In the genomic region with DNA sequence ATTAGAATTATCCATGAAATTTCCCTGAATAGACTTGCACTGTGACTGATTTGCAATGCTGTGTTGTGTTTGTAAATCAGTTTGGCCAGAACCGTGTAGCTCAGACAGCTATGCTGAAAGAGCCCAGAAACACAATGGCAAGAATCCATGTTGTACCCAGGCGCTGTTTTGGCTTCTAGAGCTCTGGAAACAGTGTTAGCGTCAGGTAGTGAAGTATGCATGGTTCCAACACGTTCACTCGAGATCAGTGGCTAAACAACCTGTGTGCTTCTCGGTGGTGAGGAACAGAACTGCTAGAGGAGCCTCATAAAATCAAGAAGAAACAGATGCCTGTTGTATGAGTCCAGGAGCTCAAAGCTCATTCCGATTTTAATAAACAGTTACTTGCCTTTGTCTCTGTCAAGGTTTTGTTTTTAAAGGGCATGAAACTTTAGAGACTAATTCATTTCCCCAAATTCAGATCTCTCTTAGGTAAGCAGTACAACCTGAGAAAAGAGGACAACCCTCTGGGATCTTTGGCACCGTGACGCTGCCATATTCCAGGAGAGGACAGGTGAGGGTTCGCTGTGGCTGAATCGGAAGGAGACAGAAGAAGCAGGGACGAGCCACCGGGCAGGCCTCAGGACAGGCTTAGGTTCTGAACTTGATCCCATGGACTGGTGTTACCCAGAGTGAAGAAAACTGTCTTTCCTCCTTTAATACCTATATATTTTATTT, we compare ENCODE assay signal across 8 cellular contexts. TPM values are rescaled to one million over a fixed set of nuclear protein-coding genes. Genes with fewer than 3 reads are reported as not detected.
DNase-seq lines count a peak whose midpoint lies in the region; ATAC-seq, FAIRE-seq and TF ChIP-seq lines count a peak whose summit lies in the region.

No MANE protein-coding gene starts in this region.

- peaks cover 11% of the 10 kb centered on the region for H3K4me1 ChIP-seq in CD8-positive, alpha-beta T cell (ENCODE audit: insufficient read depth, low read length)
- peaks cover 27% of the 10 kb centered on the region for H3K4me1 ChIP-seq in HUES6 (ENCODE audit: control insufficient read depth, insufficient read depth, low read length)
- H3K4me1 ChIP-seq in mucosa of rectum (ENCODE audit: control insufficient read depth in 2 of 2, insufficient read depth in 2 of 2, low read length in 2 of 2): peaks cover 8 to 12% of the 10 kb centered on the region in 2 donors
- peaks cover 0 to 7% of the 10 kb centered on the region in 2 donors for H3K4me1 ChIP-seq in ascending aorta

- no peaks in the 10 kb centered on the region for H3K36me3 ChIP-seq in CD8-positive, alpha-beta T cell (ENCODE audit: insufficient read depth, low read length)
- H3K36me3 ChIP-seq in HUES6 (ENCODE audit: control insufficient read depth, insufficient read depth, low read length) (peaks cover 13% of the 10 kb centered on the region), mucosa of rectum (ENCODE audit: control insufficient read depth in 2 of 2, insufficient read depth in 2 of 2, low read length in 2 of 2) (peaks cover 8% of the 10 kb centered on the region in 2 donors), ascending aorta (peaks cover 0 to 3% of the 10 kb centered on the region in 2 donors)

- intact Hi-C loops in CD8-positive, alpha-beta T cell (cut with DNase I, micrococcal nuclease): loop anchor here (1.0 to 10.0 kb wide), 6 partner anchors 43 to 462 kb away; partner anchors contain the start of genes DCAF17 (in 2 of the 2) and GORASP2 (in 2 of the 2)
- intact Hi-C loops in ascending aorta (cut with DNase I): loop anchor here (1.0 to 5.0 kb wide), 7 partner anchors 43 to 715 kb away; partner anchors contain the start of genes CYBRD1, DCAF17, DYNC1I2 and GORASP2

- no peak overlapping the region for H3K27ac Mint-ChIP-seq in CD8-positive, alpha-beta T cell
- peak overlapping the region; percentile 66 for H3K27ac Mint-ChIP-seq in activated naive CD8-positive, alpha-beta T cell treated with anti-CD3 and anti-CD28 coated beads for 36 hours

- POLR2A ChIA-PET in CD8-positive, alpha-beta T cell (lab: Charles Lee): interaction anchor here (0.6 to 2.6 kb wide), 7 partner anchors 11 to 444 kb away, joined by 4 to 9 read pairs (median 5); partner anchors contain the start of gene GORASP2

- H3K4me3 ChIP-seq in CD8-positive, alpha-beta T cell (ENCODE audit: low read depth, low read length): peak overlapping the region; percentile 75
- H3K4me3 ChIP-seq in HUES6 (ENCODE audit: low read depth, low read length) (peak overlapping the region; percentile 76; the same call in 1 of the 2 replicates), mucosa of rectum (ENCODE audit: low read length in 2 of 2) (peak overlapping the region; percentile 77 to 83), ascending aorta (peak overlapping the region in 1 of 2 donors; percentile 77)

- no peak for ATAC-seq in CD8-positive, alpha-beta T cell
- ATAC-seq in GM18511 (IDR thresholded peaks at IDR 0.05; ENCODE audit: unreplicated experiment): no peak

- no peak for TF ChIP-seq CTCF in CD8-positive, alpha-beta T cell (IDR thresholded peaks at IDR 0.05)
- TF ChIP-seq CTCF in ascending aorta (IDR thresholded peaks at IDR 0.05): no peak

- H3K9me3 ChIP-seq in CD8-positive, alpha-beta T cell (ENCODE audit: low read length): no peaks in the 10 kb centered on the region
- H3K9me3 ChIP-seq in HUES6 (ENCODE audit: control insufficient read depth, insufficient read depth, low read depth, low read length): no peaks in the 10 kb centered on the region
- no peaks in the 10 kb centered on the region for H3K9me3 ChIP-seq in mucosa of rectum (ENCODE audit: control insufficient read depth in 2 of 2, low read length in 2 of 2)
- H3K9me3 ChIP-seq in ascending aorta: no peaks in the 10 kb centered on the region

- H3K27me3 Mint-ChIP-seq in CD8-positive, alpha-beta T cell (ENCODE audit: low read depth): no peaks in the 10 kb centered on the region
- no peaks in the 10 kb centered on the region for H3K27me3 Mint-ChIP-seq in activated naive CD8-positive, alpha-beta T cell treated with anti-CD3 and anti-CD28 coated beads for 36 hours

- peaks cover 7% of the 10 kb centered on the region for H3K4me1 Mint-ChIP-seq in CD8-positive, alpha-beta T cell (ENCODE audit: low read depth)
- peaks cover 8% of the 10 kb centered on the region for H3K4me1 Mint-ChIP-seq in activated naive CD8-positive, alpha-beta T cell treated with anti-CD3 and anti-CD28 coated beads for 36 hours

- no peaks in the 10 kb centered on the region for H3K9me3 Mint-ChIP-seq in CD8-positive, alpha-beta T cell
- H3K9me3 Mint-ChIP-seq in activated naive CD8-positive, alpha-beta T cell treated with anti-CD3 and anti-CD28 coated beads for 36 hours: no peaks in the 10 kb centered on the region

- DNase-seq in CD8-positive, alpha-beta T cell: no peak
- DNase-seq in activated naive CD8-positive, alpha-beta T cell treated with anti-CD3 and anti-CD28 coated beads for 36 hours: no peak
- DNase-seq in urothelium cell line (ENCODE audit: low spot score): no peak
- DNase-seq in NOMO-1 treated with DMSO at 0.1 percent for 48 hours (lab: John Stamatoyannopoulos, UW; ENCODE audit: unreplicated experiment): no peak
- DNase-seq in ascending aorta (ENCODE audit: low spot score in 2 of 2): no peak

- H3K9ac ChIP-seq in HUES6 (ENCODE audit: low read length) (peak overlapping the region; percentile 68), mucosa of rectum (ENCODE audit: low read depth in 1 of 2, low read length in 2 of 2) (peak overlapping the region in 1 of 2 donors; percentile 85)

- H3K27ac ChIP-seq in CD8-positive, alpha-beta T cell (ENCODE audit: low read depth, low read length): no peak overlapping the region
- H3K27ac ChIP-seq in HUES6 (ENCODE audit: low read depth, low read length) (no peak overlapping the region), mucosa of rectum (ENCODE audit: low read depth in 2 of 2, low read length in 2 of 2) (no peak overlapping the region), ascending aorta (no peak overlapping the region)

- no peak for FAIRE-seq in urothelium cell line (lab: Jason Lieb, UNC)

- H3K27me3 ChIP-seq in CD8-positive, alpha-beta T cell (ENCODE audit: insufficient read depth, low read length): no peaks in the 10 kb centered on the region
- no peaks in the 10 kb centered on the region for H3K27me3 ChIP-seq in HUES6 (ENCODE audit: control insufficient read depth, insufficient read depth, low read length)
- no peaks in the 10 kb centered on the region for H3K27me3 ChIP-seq in mucosa of rectum (ENCODE audit: control insufficient read depth in 2 of 2, insufficient read depth in 2 of 2, low read length in 2 of 2)
- H3K27me3 ChIP-seq in ascending aorta: no peaks in the 10 kb centered on the region

- CTCF ChIA-PET in CD8-positive, alpha-beta T cell (lab: Charles Lee): interaction anchor here (0.5 to 4.1 kb wide), 28 partner anchors 10 to 449 kb away, joined by 3 to 49 read pairs (median 4); partner anchors contain the start of genes GORASP2 and TLK1

- peaks cover 6% of the 10 kb centered on the region for H3K36me3 Mint-ChIP-seq in CD8-positive, alpha-beta T cell
- H3K36me3 Mint-ChIP-seq in activated naive CD8-positive, alpha-beta T cell treated with anti-CD3 and anti-CD28 coated beads for 36 hours: peaks cover under 1% of the 10 kb centered on the region

- H3K4me3 Mint-ChIP-seq in CD8-positive, alpha-beta T cell: peak overlapping the region; percentile 85
- peak overlapping the region; percentile 56 for H3K4me3 Mint-ChIP-seq in activated naive CD8-positive, alpha-beta T cell treated with anti-CD3 and anti-CD28 coated beads for 36 hours

RNA-seq across cellular contexts. Expression of gene GORASP2, which starts 43.6 kb away (rescaled TPM):
- total RNA-seq in CD8-positive, alpha-beta T cell: 100 to 1,000 TPM; 111 to 112 TPM
- 10 to 100 TPM; 84.5 to 95.0 TPM for total RNA-seq in activated naive CD8-positive, alpha-beta T cell treated with anti-CD3 and anti-CD28 coated beads for 36 hours
- 21.5 TPM for total RNA-seq in ascending aorta
